1 cellular context compared by ENCODE assay signal in genomic region chr2:30165050-30165520, GRCh38.
TF ChIP-seq lines count a peak whose summit lies in the region.

No MANE protein-coding gene starts in this region.

TF ChIP-seq in K562, 482 proteins besides CTCF, POLR2A, EP300 and RAD21 (continued from another document and continues in another):
- TF ChIP-seq NKRF (IDR thresholded peaks at IDR 0.05; ENCODE audit: borderline replicate concordance) (no peak), ZMIZ1 (IDR thresholded peaks at IDR 0.05; ENCODE audit: low read depth in 2 of 2, low read length in 2 of 2) (no peak), RB1 (IDR thresholded peaks at IDR 0.05; ENCODE audit: low read depth) (0 out of 2 replicates have a peak, but pooled peaks have one; percentile 55), CHD4 (IDR thresholded peaks at IDR 0.05; ENCODE audit: insufficient read depth, insufficient replicate concordance, low read depth, low read length, poor library complexity, severe bottlenecking) (no peak), BCOR (IDR thresholded peaks at IDR 0.05) (no peak), CREM (IDR thresholded peaks at IDR 0.05; ENCODE audit: low read depth) (peak; percentile 51; the same call in 1 of the 2 replicates), NR0B1 (IDR thresholded peaks at IDR 0.05; ENCODE audit: partially characterized antibody) (no peak), TCFL5 (CRISPR knock-in tag; conservative IDR thresholded peaks at IDR 0.05) (no peak), ELK1 (CRISPR knock-in tag; IDR thresholded peaks at IDR 0.05) (no peak), KHSRP (IDR thresholded peaks at IDR 0.05) (no peak), ZNF274 (IDR thresholded peaks at IDR 0.05; ENCODE audit: borderline replicate concordance, low read depth, low read length) (no peak), TCF3 (CRISPR knock-in tag; IDR thresholded peaks at IDR 0.05) (no peak), MNT (conservative IDR thresholded peaks at IDR 0.05) (0 out of 4 replicates have a peak, but pooled peaks have one; percentile 27 to 30), NCOA4 (IDR thresholded peaks at IDR 0.05; ENCODE audit: partially characterized antibody) (no peak), ZFP30 (CRISPR knock-in tag; IDR thresholded peaks at IDR 0.05; ENCODE audit: borderline replicate concordance) (no peak), ZNF280B (CRISPR knock-in tag; IDR thresholded peaks at IDR 0.05) (no peak), SIRT6 (IDR thresholded peaks at IDR 0.05; ENCODE audit: low read depth, low read length) (no peak), ZNF175 (CRISPR knock-in tag; IDR thresholded peaks at IDR 0.05; ENCODE audit: low read depth) (no peak), E2F8 (IDR thresholded peaks at IDR 0.05; ENCODE audit: low read depth, partially characterized antibody) (peak; percentile 62), GTF2F1 (IDR thresholded peaks at IDR 0.05; ENCODE audit: low read depth, low read length) (no peak), DDX20 (tag; IDR thresholded peaks at IDR 0.05; ENCODE audit: low read depth) (no peak), KAT8 (IDR thresholded peaks at IDR 0.05; ENCODE audit: low read depth) (no peak), SNIP1 (IDR thresholded peaks at IDR 0.05; ENCODE audit: low read depth) (no peak), FOSL1 (tag; conservative IDR thresholded peaks at IDR 0.05) (no peak), CBFA2T3 (IDR thresholded peaks at IDR 0.05) (no peak), ZFX (CRISPR knock-in tag; IDR thresholded peaks at IDR 0.05) (no peak), ZNF592 (IDR thresholded peaks at IDR 0.05) (no peak), SMAD3 (CRISPR knock-in tag; conservative IDR thresholded peaks at IDR 0.05) (no peak), ZNF445 (CRISPR knock-in tag; IDR thresholded peaks at IDR 0.05; ENCODE audit: low read depth) (no peak), RAD51 (IDR thresholded peaks at IDR 0.05; ENCODE audit: borderline replicate concordance, low read depth) (no peak), HDAC2 (IDR thresholded peaks at IDR 0.05) (no peak), DACH1 (IDR thresholded peaks at IDR 0.05; ENCODE audit: partially characterized antibody) (peak; percentile 26), HIVEP1 (CRISPR knock-in tag; IDR thresholded peaks at IDR 0.05) (no peak), ZNF263 (CRISPR knock-in tag; IDR thresholded peaks at IDR 0.05; ENCODE audit: borderline replicate concordance) (no peak), HEY1 (CRISPR knock-in tag; IDR thresholded peaks at IDR 0.05; ENCODE audit: borderline replicate concordance) (no peak), ARNT (IDR thresholded peaks at IDR 0.05) (peak in 1 of 2 experiments; percentile 78; a peak in 1 of 4 replicates), SAFB (IDR thresholded peaks at IDR 0.05; ENCODE audit: borderline replicate concordance, low read depth, low read length) (no peak)
